2 cellular contexts compared by ENCODE assay signal in the genomic region with DNA sequence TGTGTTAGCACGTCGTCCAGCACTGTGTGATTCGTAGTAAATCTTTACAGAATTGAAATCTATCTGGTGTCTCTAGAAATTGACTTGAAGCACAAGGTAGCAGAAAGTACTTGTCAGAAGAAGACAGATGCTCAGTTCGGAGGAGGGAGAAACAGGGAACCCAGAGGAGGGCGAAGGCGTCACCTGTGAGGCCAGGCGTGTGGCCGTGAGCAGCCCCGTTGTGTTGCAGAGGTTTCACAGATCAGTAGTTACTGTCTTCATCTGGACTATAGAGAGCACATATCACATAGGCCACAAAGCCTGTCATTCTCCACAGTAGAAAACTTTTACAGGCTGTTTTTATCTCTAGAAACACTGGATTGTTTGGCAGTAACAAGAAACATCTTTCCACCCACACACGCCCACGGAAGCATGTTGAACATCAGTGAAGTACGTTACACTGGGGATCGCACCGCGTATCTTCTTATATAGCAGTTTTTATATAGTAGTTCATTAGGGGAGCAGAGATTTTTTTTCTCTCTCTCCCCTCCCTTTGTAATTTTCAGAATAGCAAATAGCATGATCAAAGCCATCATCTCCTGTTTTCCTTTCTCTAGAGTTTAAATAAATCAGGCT.
TF ChIP-seq lines count a peak whose summit lies in the region.

No MANE protein-coding gene starts in this region.

TF ChIP-seq in SK-N-SH, 30 proteins besides CTCF, POLR2A, EP300 and RAD21 (continued from another document):
- TF ChIP-seq, protein P1, sequence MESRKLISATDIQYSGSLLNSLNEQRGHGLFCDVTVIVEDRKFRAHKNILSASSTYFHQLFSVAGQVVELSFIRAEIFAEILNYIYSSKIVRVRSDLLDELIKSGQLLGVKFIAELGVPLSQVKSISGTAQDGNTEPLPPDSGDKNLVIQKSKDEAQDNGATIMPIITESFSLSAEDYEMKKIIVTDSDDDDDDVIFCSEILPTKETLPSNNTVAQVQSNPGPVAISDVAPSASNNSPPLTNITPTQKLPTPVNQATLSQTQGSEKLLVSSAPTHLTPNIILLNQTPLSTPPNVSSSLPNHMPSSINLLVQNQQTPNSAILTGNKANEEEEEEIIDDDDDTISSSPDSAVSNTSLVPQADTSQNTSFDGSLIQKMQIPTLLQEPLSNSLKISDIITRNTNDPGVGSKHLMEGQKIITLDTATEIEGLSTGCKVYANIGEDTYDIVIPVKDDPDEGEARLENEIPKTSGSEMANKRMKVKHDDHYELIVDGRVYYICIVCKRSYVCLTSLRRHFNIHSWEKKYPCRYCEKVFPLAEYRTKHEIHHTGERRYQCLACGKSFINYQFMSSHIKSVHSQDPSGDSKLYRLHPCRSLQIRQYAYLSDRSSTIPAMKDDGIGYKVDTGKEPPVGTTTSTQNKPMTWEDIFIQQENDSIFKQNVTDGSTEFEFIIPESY (IDR thresholded peaks at IDR 0.05; ENCODE audit: borderline replicate concordance, low read depth), result no peak
- no peak for TF ChIP-seq GABPA (IDR thresholded peaks at IDR 0.05; ENCODE audit: low read depth)
- TF ChIP-seq FOXM1 (IDR thresholded peaks at IDR 0.05; ENCODE audit: low read depth), result no peak
- TF ChIP-seq, protein P2, sequence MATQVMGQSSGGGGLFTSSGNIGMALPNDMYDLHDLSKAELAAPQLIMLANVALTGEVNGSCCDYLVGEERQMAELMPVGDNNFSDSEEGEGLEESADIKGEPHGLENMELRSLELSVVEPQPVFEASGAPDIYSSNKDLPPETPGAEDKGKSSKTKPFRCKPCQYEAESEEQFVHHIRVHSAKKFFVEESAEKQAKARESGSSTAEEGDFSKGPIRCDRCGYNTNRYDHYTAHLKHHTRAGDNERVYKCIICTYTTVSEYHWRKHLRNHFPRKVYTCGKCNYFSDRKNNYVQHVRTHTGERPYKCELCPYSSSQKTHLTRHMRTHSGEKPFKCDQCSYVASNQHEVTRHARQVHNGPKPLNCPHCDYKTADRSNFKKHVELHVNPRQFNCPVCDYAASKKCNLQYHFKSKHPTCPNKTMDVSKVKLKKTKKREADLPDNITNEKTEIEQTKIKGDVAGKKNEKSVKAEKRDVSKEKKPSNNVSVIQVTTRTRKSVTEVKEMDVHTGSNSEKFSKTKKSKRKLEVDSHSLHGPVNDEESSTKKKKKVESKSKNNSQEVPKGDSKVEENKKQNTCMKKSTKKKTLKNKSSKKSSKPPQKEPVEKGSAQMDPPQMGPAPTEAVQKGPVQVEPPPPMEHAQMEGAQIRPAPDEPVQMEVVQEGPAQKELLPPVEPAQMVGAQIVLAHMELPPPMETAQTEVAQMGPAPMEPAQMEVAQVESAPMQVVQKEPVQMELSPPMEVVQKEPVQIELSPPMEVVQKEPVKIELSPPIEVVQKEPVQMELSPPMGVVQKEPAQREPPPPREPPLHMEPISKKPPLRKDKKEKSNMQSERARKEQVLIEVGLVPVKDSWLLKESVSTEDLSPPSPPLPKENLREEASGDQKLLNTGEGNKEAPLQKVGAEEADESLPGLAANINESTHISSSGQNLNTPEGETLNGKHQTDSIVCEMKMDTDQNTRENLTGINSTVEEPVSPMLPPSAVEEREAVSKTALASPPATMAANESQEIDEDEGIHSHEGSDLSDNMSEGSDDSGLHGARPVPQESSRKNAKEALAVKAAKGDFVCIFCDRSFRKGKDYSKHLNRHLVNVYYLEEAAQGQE (IDR thresholded peaks at IDR 0.05; ENCODE audit: low read depth, low read length), result no peak
- TF ChIP-seq YY1 (IDR thresholded peaks at IDR 0.05; ENCODE audit: low read depth), result no peak
- no peak for TF ChIP-seq MEF2A (IDR thresholded peaks at IDR 0.05; ENCODE audit: borderline replicate concordance, low read depth)
- no peak for TF ChIP-seq ELF1 (IDR thresholded peaks at IDR 0.05)
- TF ChIP-seq RCOR1 (IDR thresholded peaks at IDR 0.05; ENCODE audit: low read length), result no peak

TF ChIP-seq in SK-N-SH treated with all-trans-retinoic acid at 6 μM for 48 hours, 23 proteins besides CTCF, POLR2A, EP300 and RAD21 (continued from another document):
- TF ChIP-seq, protein P3, sequence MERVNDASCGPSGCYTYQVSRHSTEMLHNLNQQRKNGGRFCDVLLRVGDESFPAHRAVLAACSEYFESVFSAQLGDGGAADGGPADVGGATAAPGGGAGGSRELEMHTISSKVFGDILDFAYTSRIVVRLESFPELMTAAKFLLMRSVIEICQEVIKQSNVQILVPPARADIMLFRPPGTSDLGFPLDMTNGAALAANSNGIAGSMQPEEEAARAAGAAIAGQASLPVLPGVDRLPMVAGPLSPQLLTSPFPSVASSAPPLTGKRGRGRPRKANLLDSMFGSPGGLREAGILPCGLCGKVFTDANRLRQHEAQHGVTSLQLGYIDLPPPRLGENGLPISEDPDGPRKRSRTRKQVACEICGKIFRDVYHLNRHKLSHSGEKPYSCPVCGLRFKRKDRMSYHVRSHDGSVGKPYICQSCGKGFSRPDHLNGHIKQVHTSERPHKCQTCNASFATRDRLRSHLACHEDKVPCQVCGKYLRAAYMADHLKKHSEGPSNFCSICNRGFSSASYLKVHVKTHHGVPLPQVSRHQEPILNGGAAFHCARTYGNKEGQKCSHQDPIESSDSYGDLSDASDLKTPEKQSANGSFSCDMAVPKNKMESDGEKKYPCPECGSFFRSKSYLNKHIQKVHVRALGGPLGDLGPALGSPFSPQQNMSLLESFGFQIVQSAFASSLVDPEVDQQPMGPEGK (CRISPR knock-in tag; IDR thresholded peaks at IDR 0.05; ENCODE audit: borderline replicate concordance), result no peak
- TF ChIP-seq, protein P4, sequence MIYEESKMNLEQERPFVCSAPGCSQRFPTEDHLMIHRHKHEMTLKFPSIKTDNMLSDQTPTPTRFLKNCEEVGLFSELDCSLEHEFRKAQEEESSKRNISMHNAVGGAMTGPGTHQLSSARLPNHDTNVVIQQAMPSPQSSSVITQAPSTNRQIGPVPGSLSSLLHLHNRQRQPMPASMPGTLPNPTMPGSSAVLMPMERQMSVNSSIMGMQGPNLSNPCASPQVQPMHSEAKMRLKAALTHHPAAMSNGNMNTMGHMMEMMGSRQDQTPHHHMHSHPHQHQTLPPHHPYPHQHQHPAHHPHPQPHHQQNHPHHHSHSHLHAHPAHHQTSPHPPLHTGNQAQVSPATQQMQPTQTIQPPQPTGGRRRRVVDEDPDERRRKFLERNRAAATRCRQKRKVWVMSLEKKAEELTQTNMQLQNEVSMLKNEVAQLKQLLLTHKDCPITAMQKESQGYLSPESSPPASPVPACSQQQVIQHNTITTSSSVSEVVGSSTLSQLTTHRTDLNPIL (CRISPR knock-in tag; IDR thresholded peaks at IDR 0.05; ENCODE audit: low read depth), result no peak
- TF ChIP-seq PPARA (CRISPR knock-in tag; IDR thresholded peaks at IDR 0.05; ENCODE audit: borderline replicate concordance), result no peak
- TF ChIP-seq, protein P5, sequence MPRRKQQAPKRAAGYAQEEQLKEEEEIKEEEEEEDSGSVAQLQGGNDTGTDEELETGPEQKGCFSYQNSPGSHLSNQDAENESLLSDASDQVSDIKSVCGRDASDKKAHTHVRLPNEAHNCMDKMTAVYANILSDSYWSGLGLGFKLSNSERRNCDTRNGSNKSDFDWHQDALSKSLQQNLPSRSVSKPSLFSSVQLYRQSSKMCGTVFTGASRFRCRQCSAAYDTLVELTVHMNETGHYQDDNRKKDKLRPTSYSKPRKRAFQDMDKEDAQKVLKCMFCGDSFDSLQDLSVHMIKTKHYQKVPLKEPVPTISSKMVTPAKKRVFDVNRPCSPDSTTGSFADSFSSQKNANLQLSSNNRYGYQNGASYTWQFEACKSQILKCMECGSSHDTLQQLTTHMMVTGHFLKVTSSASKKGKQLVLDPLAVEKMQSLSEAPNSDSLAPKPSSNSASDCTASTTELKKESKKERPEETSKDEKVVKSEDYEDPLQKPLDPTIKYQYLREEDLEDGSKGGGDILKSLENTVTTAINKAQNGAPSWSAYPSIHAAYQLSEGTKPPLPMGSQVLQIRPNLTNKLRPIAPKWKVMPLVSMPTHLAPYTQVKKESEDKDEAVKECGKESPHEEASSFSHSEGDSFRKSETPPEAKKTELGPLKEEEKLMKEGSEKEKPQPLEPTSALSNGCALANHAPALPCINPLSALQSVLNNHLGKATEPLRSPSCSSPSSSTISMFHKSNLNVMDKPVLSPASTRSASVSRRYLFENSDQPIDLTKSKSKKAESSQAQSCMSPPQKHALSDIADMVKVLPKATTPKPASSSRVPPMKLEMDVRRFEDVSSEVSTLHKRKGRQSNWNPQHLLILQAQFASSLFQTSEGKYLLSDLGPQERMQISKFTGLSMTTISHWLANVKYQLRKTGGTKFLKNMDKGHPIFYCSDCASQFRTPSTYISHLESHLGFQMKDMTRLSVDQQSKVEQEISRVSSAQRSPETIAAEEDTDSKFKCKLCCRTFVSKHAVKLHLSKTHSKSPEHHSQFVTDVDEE (CRISPR knock-in tag; IDR thresholded peaks at IDR 0.05), result no peak
- TF ChIP-seq ZNF565 (CRISPR knock-in tag; conservative IDR thresholded peaks at IDR 0.05; ENCODE audit: low read depth), result no peak
- TF ChIP-seq ISL1 (CRISPR knock-in tag; IDR thresholded peaks at IDR 0.05), result no peak
- no peak for TF ChIP-seq ARNTL (CRISPR knock-in tag; IDR thresholded peaks at IDR 0.05; ENCODE audit: borderline replicate concordance, low read depth)
- TF ChIP-seq TOX (CRISPR knock-in tag; IDR thresholded peaks at IDR 0.05; ENCODE audit: borderline replicate concordance), result no peak
- no peak for TF ChIP-seq ESRRG (CRISPR knock-in tag; IDR thresholded peaks at IDR 0.05)
- no peak for TF ChIP-seq ZNF8 (CRISPR knock-in tag; IDR thresholded peaks at IDR 0.05)
- TF ChIP-seq OSR1 (CRISPR knock-in tag; IDR thresholded peaks at IDR 0.05), result no peak
- TF ChIP-seq ZC3H10 (CRISPR knock-in tag; IDR thresholded peaks at IDR 0.05), result no peak
TF ChIP-seq in SK-N-SH treated with all-trans-retinoic acid at 6 μM for 48 hours: peak in this region for 0.
